Comparison of ENCODE assay signal across 19 cellular contexts in genomic region chr2:63764630-63765029, GRCh38.
DNase-seq lines count a peak whose midpoint lies in the region; ATAC-seq, FAIRE-seq and TF ChIP-seq lines count a peak whose summit lies in the region.
"Had no signal": no experiment of that assay in that cellular context is flagged by ENCODE, and none has a peak within 500 bp of the region (broad histone marks: within the 10 kb centered on the region; RNA-seq: fewer than 3 reads in every experiment).

No MANE protein-coding gene starts in this region.

- DNase-seq in ELF-1 (ENCODE audit: low read depth, low spot score) (peak; percentile 27), astrocyte (ENCODE audit: low read depth) (no peak), trophoblast cell (no peak), COLO829 (ENCODE audit: low spot score) (no peak)
- DNase-seq in CD8-positive, alpha-beta T cell, result no peak
- DNase-seq: activated CD8-positive, alpha-beta T cell treated with anti-CD3 and anti-CD28 coated beads, Interleukin-2, amount 10 ng/mL, durations not matched to agents 7 days and 5 days; activated naive CD4-positive, alpha-beta T cell treated with anti-CD3 and anti-CD28 coated beads for 36 hours; activated T-cell treated with anti-CD3 and anti-CD28 coated beads, Interleukin-2, amount 50 U/mL, for 4 hours; central memory CD4-positive, alpha-beta T cell; NCI-H1105; NCI-H2107; NCI-H510A treated with DMSO at 0.1 percent for 48 hours; occipital lobe; testis had no signal

- H3K9me3 Mint-ChIP-seq in astrocyte (ENCODE audit: unreplicated experiment), result no peaks in the 10 kb centered on the region
- peaks cover 8% of the 10 kb centered on the region for H3K9me3 Mint-ChIP-seq in CD8-positive, alpha-beta T cell

- no peaks in the 10 kb centered on the region for H3K79me1 ChIP-seq in trophoblast cell (ENCODE audit: low read length)

- no peak overlapping the region for H4K12ac ChIP-seq in trophoblast cell (ENCODE audit: low read depth, low read length)

- H4K20me1 ChIP-seq in astrocyte (ENCODE audit: insufficient read depth, low read length), result no peaks in the 10 kb centered on the region

- no peak overlapping the region for H3K14ac ChIP-seq in trophoblast cell (ENCODE audit: low read length)

- intact Hi-C loops in CD8-positive, alpha-beta T cell (cut with DNase I, micrococcal nuclease), result no loop called here

- no peak overlapping the region for H4K8ac ChIP-seq in trophoblast cell (ENCODE audit: low read depth, low read length)

- H3K4ac ChIP-seq in trophoblast cell (ENCODE audit: low read depth, low read length), result no peak overlapping the region

- H3K4me3 ChIP-seq in astrocyte (ENCODE audit: insufficient read depth, low read depth, low read length) (no peak overlapping the region), iPS-15b (ENCODE audit: low read depth, low read length) (peak overlapping the region; percentile 10), trophoblast cell (ENCODE audit: low read depth, low read length) (no peak overlapping the region)
- H3K4me3 ChIP-seq in CD8-positive, alpha-beta T cell (ENCODE audit: low read depth, low read length), result no peak overlapping the region
- H3K4me3 ChIP-seq: SK-N-MC, testis had no signal

- peaks cover 27% of the 10 kb centered on the region for H3K4me1 Mint-ChIP-seq in astrocyte (ENCODE audit: low read depth, unreplicated experiment)
- no peaks in the 10 kb centered on the region for H3K4me1 Mint-ChIP-seq in CD8-positive, alpha-beta T cell (ENCODE audit: low read depth)

- H2AFZ ChIP-seq in astrocyte (ENCODE audit: low read depth, low read length), result no peak overlapping the region
- H2AFZ ChIP-seq in trophoblast cell (ENCODE audit: insufficient read depth, low read length, poor library complexity), result no peak overlapping the region

- no peaks in the 10 kb centered on the region for H3K9me3 ChIP-seq in astrocyte (ENCODE audit: insufficient read depth, low read depth, low read length)
- H3K9me3 ChIP-seq in iPS-15b (ENCODE audit: control insufficient read depth, insufficient read depth, low read length), result peaks cover 3% of the 10 kb centered on the region
- H3K9me3 ChIP-seq in trophoblast cell (ENCODE audit: insufficient read depth, low read depth, low read length), result no peaks in the 10 kb centered on the region
- peaks cover 7% of the 10 kb centered on the region for H3K9me3 ChIP-seq in CD8-positive, alpha-beta T cell (ENCODE audit: low read length)
- H3K9me3 ChIP-seq: testis had no signal

- H3K4me3 Mint-ChIP-seq in astrocyte (ENCODE audit: unreplicated experiment), result peak overlapping the region; percentile 67
- H3K4me3 Mint-ChIP-seq in CD8-positive, alpha-beta T cell, result no peak overlapping the region
- H3K4me3 Mint-ChIP-seq: activated CD8-positive, alpha-beta T cell treated with anti-CD3 and anti-CD28 coated beads, Interleukin-2, amount 10 ng/mL, durations not matched to agents 7 days and 5 days; activated naive CD4-positive, alpha-beta T cell treated with anti-CD3 and anti-CD28 coated beads for 36 hours; activated T-cell treated with anti-CD3 and anti-CD28 coated beads, Interleukin-2, amount 50 U/mL, for 4 hours had no signal

- H3K4me1 ChIP-seq in astrocyte (ENCODE audit: insufficient read depth, low read length) (peaks cover 8% of the 10 kb centered on the region), iPS-15b (ENCODE audit: control insufficient read depth, insufficient read depth, low read length) (peaks cover 28% of the 10 kb centered on the region), trophoblast cell (ENCODE audit: control insufficient read depth in 1 of 2, insufficient read depth in 2 of 2, low read length in 2 of 2) (peaks cover 2 to 5% of the 10 kb centered on the region in 2 experiments)
- H3K4me1 ChIP-seq in CD8-positive, alpha-beta T cell (ENCODE audit: insufficient read depth, low read length), result no peaks in the 10 kb centered on the region
- H3K4me1 ChIP-seq: testis had no signal

- no peaks in the 10 kb centered on the region for H3K27me3 Mint-ChIP-seq in astrocyte (ENCODE audit: low read depth, unreplicated experiment)
- H3K27me3 Mint-ChIP-seq in CD8-positive, alpha-beta T cell (ENCODE audit: low read depth), result no peaks in the 10 kb centered on the region

- H3K36me3 Mint-ChIP-seq in astrocyte (ENCODE audit: low read depth, unreplicated experiment), result peaks cover 1% of the 10 kb centered on the region
- H3K36me3 Mint-ChIP-seq in CD8-positive, alpha-beta T cell, result no peaks in the 10 kb centered on the region

- H3K18ac ChIP-seq in trophoblast cell (ENCODE audit: low read length), result no peak overlapping the region

- no peak overlapping the region for H3K9ac ChIP-seq in astrocyte (ENCODE audit: low read length)
- H3K9ac ChIP-seq in iPS-15b (ENCODE audit: low read depth, low read length), result no peak overlapping the region
- H3K9ac ChIP-seq in trophoblast cell (ENCODE audit: low read length), result no peak overlapping the region

- no peak for FAIRE-seq in astrocyte (lab: Jason Lieb, UNC)

- H3K79me2 ChIP-seq in astrocyte (ENCODE audit: insufficient read depth, low read length), result no peaks in the 10 kb centered on the region
- H3K79me2 ChIP-seq in trophoblast cell (ENCODE audit: control insufficient read depth, insufficient read depth, low read length, poor library complexity), result no peaks in the 10 kb centered on the region

- no peaks in the 10 kb centered on the region for H3K27me3 ChIP-seq in astrocyte (ENCODE audit: insufficient read depth, low read length)
- H3K27me3 ChIP-seq in iPS-15b (ENCODE audit: control insufficient read depth, insufficient read depth, low read length), result no peaks in the 10 kb centered on the region
- no peaks in the 10 kb centered on the region for H3K27me3 ChIP-seq in trophoblast cell (ENCODE audit: insufficient read depth, low read length)
- no peaks in the 10 kb centered on the region for H3K27me3 ChIP-seq in CD8-positive, alpha-beta T cell (ENCODE audit: insufficient read depth, low read length)
- H3K27me3 ChIP-seq: testis had no signal

- WGBS in trophoblast cell (ENCODE audit: extremely low coverage, insufficient coverage, insufficient read length), result no CpG with 5 or more reads among the region's 2 CpGs

- H2AK5ac ChIP-seq in trophoblast cell (ENCODE audit: low read length), result no peak overlapping the region

- no peak for TF ChIP-seq CTCF in astrocyte (IDR thresholded peaks at IDR 0.05; ENCODE audit: insufficient read depth, low read depth, low read length)
- TF ChIP-seq CTCF in CD8-positive, alpha-beta T cell (IDR thresholded peaks at IDR 0.05), result no peak

- H3K27ac ChIP-seq in astrocyte (ENCODE audit: low read depth, low read length) (no peak overlapping the region), trophoblast cell (ENCODE audit: low read depth, low read length) (no peak overlapping the region)
- H3K27ac ChIP-seq in CD8-positive, alpha-beta T cell (ENCODE audit: low read depth, low read length), result no peak overlapping the region
- H3K27ac ChIP-seq: epithelial cell of prostate, SK-N-MC, testis had no signal

- H3K23ac ChIP-seq in trophoblast cell (ENCODE audit: low read length), result no peak overlapping the region

- H2BK5ac ChIP-seq in trophoblast cell (ENCODE audit: low read depth, low read length, poor library complexity), result no peak overlapping the region

- H4K91ac ChIP-seq in trophoblast cell (ENCODE audit: low read depth, low read length), result no peak overlapping the region

- no peak overlapping the region for H2BK12ac ChIP-seq in trophoblast cell (ENCODE audit: low read length)

- CTCF ChIA-PET in CD8-positive, alpha-beta T cell (lab: Charles Lee), result no interaction called here

- H3K27ac Mint-ChIP-seq in astrocyte (ENCODE audit: unreplicated experiment), result peak overlapping the region; percentile 82
- no peak overlapping the region for H3K27ac Mint-ChIP-seq in CD8-positive, alpha-beta T cell
- H3K27ac Mint-ChIP-seq: activated CD8-positive, alpha-beta T cell treated with anti-CD3 and anti-CD28 coated beads, Interleukin-2, amount 10 ng/mL, durations not matched to agents 7 days and 5 days; activated naive CD4-positive, alpha-beta T cell treated with anti-CD3 and anti-CD28 coated beads for 36 hours had no signal

- no peak overlapping the region for H3K4me2 ChIP-seq in astrocyte (ENCODE audit: low read length)
- no peak overlapping the region for H3K4me2 ChIP-seq in trophoblast cell (ENCODE audit: low read length)

- H2BK120ac ChIP-seq in trophoblast cell (ENCODE audit: insufficient read depth, low read length, poor library complexity), result peak overlapping the region; percentile 31

- H3K36me3 ChIP-seq in astrocyte (ENCODE audit: insufficient read depth, low read length) (no peaks in the 10 kb centered on the region), iPS-15b (ENCODE audit: control insufficient read depth, insufficient read depth, low read length) (no peaks in the 10 kb centered on the region), trophoblast cell (ENCODE audit: control insufficient read depth in 1 of 2, insufficient read depth in 2 of 2, low read length in 2 of 2) (no peaks in the 10 kb centered on the region)
- no peaks in the 10 kb centered on the region for H3K36me3 ChIP-seq in CD8-positive, alpha-beta T cell (ENCODE audit: insufficient read depth, low read length)

- ATAC-seq in HG03460 (IDR thresholded peaks at IDR 0.05; ENCODE audit: unreplicated experiment) (no peak), GM21619 (IDR thresholded peaks at IDR 0.05; ENCODE audit: unreplicated experiment) (no peak)
- ATAC-seq in CD8-positive, alpha-beta T cell, result no peak
- ATAC-seq: activated CD8-positive, alpha-beta T cell treated with anti-CD3 and anti-CD28 coated beads, Interleukin-2, amount 10 ng/mL, durations not matched to agents 7 days and 5 days; activated T-cell treated with anti-CD3 and anti-CD28 coated beads, Interleukin-2, amount 50 U/mL, for 4 hours had no signal

- POLR2A ChIA-PET in CD8-positive, alpha-beta T cell (lab: Charles Lee), result no interaction called here
